In the genomic region with DNA sequence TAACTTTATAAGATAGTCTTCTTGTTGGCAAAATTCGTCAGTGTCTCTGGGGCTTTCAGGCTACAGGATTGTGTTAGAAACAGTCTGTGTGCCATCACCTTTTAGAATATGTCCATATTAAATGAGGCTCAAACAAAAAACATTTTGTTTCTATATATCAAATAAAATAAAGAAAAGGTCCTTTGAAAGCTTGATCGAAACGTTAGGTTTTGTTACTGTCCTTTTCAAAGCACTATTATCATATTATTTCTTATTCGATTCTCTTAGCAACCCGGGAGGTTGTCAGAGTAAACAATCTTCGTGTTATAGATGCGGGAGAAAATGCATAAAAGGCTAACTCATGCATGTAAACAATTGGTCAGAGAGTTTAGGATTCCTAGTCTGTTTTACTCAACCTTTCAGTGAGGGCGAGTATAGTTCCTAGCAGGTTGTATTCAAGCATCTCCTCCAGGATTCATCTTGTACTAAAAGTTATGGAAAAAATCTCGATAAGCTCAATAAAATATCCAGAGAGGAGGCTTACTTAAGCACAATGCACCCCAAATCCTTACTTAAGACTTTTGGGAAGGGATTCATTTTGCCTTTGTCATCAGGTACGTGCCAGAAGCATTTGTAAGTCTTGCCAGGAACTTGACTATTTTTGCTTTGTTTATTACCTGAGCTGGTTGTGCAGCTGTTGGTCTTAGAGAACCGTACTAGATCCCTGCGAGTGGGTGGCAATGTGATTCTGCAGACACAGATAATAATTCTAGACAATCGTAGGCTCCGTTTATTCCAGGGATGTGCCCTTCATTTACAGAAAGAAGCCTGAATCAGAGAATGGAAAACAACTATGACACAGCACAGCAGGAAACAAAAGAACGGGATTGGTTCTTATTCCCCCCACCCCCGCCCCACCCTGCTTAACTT, we compare ENCODE assay signal across 1 cellular context.
TF ChIP-seq lines count a peak whose summit lies in the region.

No MANE protein-coding gene starts in this region.

TF ChIP-seq in IMR-90, 13 proteins besides CTCF, POLR2A, EP300 and RAD21 (continued from another document):
- TF ChIP-seq CEBPB (IDR thresholded peaks at IDR 0.05; ENCODE audit: low read depth, low read length) = no peak
